30 cellular contexts compared by ENCODE assay signal in the genomic region with DNA sequence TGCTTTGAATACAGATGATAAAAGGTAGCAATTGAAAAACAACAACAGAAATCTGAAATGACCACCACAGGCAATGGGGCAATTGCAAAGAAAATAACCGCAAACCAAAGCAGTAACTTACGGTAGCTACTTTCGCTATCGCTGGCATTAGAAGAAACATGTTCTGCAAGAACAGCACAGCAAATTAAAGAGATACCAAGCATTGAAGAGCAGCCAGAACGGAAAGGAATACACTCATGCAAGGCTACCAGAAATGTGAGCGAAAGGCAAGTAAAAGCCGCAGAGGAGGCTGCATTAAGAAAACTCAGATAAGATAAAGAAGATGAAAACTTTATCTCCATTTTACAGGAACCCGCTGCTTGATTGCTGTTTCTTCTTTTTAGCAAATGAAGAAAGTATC.
DNase-seq lines count a peak whose midpoint lies in the region; ATAC-seq lines count a peak whose summit lies in the region.
"Had no signal": no experiment of that assay in that cellular context is flagged by ENCODE, and none has a peak within 500 bp of the region (broad histone marks: within the 10 kb centered on the region; RNA-seq: fewer than 3 reads in every experiment).

No MANE protein-coding gene starts in this region.

- no peak overlapping the region for H2BK15ac ChIP-seq in neuronal stem cell (ENCODE audit: low read length)

- no peak overlapping the region for H3K4me3 ChIP-seq in neuronal stem cell (ENCODE audit: low read length in 2 of 2)
- H3K4me3 ChIP-seq: A549, mucosa of descending colon, ovary, upper lobe of right lung had no signal

- H3K18ac ChIP-seq in neuronal stem cell (ENCODE audit: low read length), result no peak overlapping the region

- H3K4ac ChIP-seq in neuronal stem cell (ENCODE audit: low read length), result no peak overlapping the region

- no peak overlapping the region for H3K9ac ChIP-seq in neuronal stem cell (ENCODE audit: low read depth, low read length, poor library complexity)

- no peak overlapping the region for H3K27ac Mint-ChIP-seq in stimulated activated naive CD8-positive, alpha-beta T cell treated with anti-CD3 and anti-CD28 coated beads, Interleukin-15, amount 100 ng/mL, for 72 hours
- H3K27ac Mint-ChIP-seq: activated CD4-positive, alpha-beta T cell treated with anti-CD3 and anti-CD28 coated beads, Interleukin-2, amount 10 ng/mL, durations not matched to agents 24 days and 14 days; activated naive CD4-positive, alpha-beta T cell treated with anti-CD3 and anti-CD28 coated beads, Interleukin-2, amount 50 U/mL, for 24 hours; activated T-helper 2 cell treated with anti-CD3 and anti-CD28 coated beads, Interferon-gamma antibody, Interleukin-2, Interleukin-4, amounts not matched to agents 10 μg/mL and 5 μg/mL and 100 μg/mL, durations not matched to agents 14 hours and 24 hours and 36 hours; CD4-positive, alpha-beta memory T cell; natural killer cell; stimulated activated effector memory CD8-positive, alpha-beta T cell treated with anti-CD3 and anti-CD28 coated beads, Interleukin-12 subunit alpha, Interleukin-12 subunit beta, amount 100 ng/mL, for 72 hours had no signal

- H3K9me3 ChIP-seq in neuronal stem cell (replicated peaks in 1 of 2; ENCODE audit: control insufficient read depth in 2 of 2, insufficient read depth in 1 of 2, low read depth in 1 of 2, low read length in 2 of 2), result no peaks in the 10 kb centered on the region
- H3K9me3 ChIP-seq: A549, mucosa of descending colon, ovary, upper lobe of right lung had no signal

- no peak overlapping the region for H4K8ac ChIP-seq in neuronal stem cell (ENCODE audit: low read depth, low read length)

- H3K27me3 Mint-ChIP-seq in stimulated activated naive CD8-positive, alpha-beta T cell treated with anti-CD3 and anti-CD28 coated beads, Interleukin-15, amount 100 ng/mL, for 72 hours, result peaks cover 13% of the 10 kb centered on the region
- H3K27me3 Mint-ChIP-seq: activated CD4-positive, alpha-beta T cell treated with anti-CD3 and anti-CD28 coated beads, Interleukin-2, amount 10 ng/mL, durations not matched to agents 24 days and 14 days had no signal

- H3K14ac ChIP-seq in neuronal stem cell (ENCODE audit: low read length), result no peak overlapping the region

- no CpG with 5 or more reads among the region's 8 CpGs for WGBS in neuronal stem cell (ENCODE audit: extremely low coverage in 2 of 2, insufficient read length in 2 of 2, insufficient replicate concordance in 1 of 2), 2 donors

- H3K36me3 ChIP-seq in neuronal stem cell (replicated peaks in 1 of 2; ENCODE audit: control insufficient read depth in 2 of 2, insufficient read depth in 2 of 2, low read length in 2 of 2), result no peaks in the 10 kb centered on the region
- H3K36me3 ChIP-seq: ovary, upper lobe of right lung had no signal

- H3K27ac ChIP-seq in neuronal stem cell (replicated peaks; ENCODE audit: low read length) (peak overlapping the region; percentile 27), substantia nigra (ENCODE audit: low read depth, low read length, poor library complexity, severe bottlenecking) (no peak overlapping the region)
- H3K27ac ChIP-seq: A549, ovary, upper lobe of right lung had no signal

- no peak overlapping the region for H3K4me2 ChIP-seq in neuronal stem cell (ENCODE audit: insufficient read depth, low read length, poor library complexity, severe bottlenecking)
- H3K4me2 ChIP-seq: A549 had no signal

- H2AK5ac ChIP-seq in neuronal stem cell (ENCODE audit: low read depth, low read length), result no peak overlapping the region

- H3K4me3 Mint-ChIP-seq in stimulated activated naive CD8-positive, alpha-beta T cell treated with anti-CD3 and anti-CD28 coated beads, Interleukin-15, amount 100 ng/mL, for 72 hours, result no peak overlapping the region
- H3K4me3 Mint-ChIP-seq: activated CD4-positive, alpha-beta T cell treated with anti-CD3 and anti-CD28 coated beads, Interleukin-2, amount 10 ng/mL, durations not matched to agents 24 days and 14 days; activated naive CD4-positive, alpha-beta T cell treated with anti-CD3 and anti-CD28 coated beads, Interleukin-2, amount 50 U/mL, for 24 hours; CD4-positive, alpha-beta memory T cell; natural killer cell; stimulated activated effector memory CD8-positive, alpha-beta T cell treated with anti-CD3 and anti-CD28 coated beads, Interleukin-12 subunit alpha, Interleukin-12 subunit beta, amount 100 ng/mL, for 72 hours had no signal

- ATAC-seq in stimulated activated naive CD8-positive, alpha-beta T cell treated with anti-CD3 and anti-CD28 coated beads, Interleukin-15, amount 100 ng/mL, for 72 hours, result no peak
- ATAC-seq: A549; HepG2; left colon; mucosa of descending colon; natural killer cell; stimulated activated effector memory CD8-positive, alpha-beta T cell treated with anti-CD3 and anti-CD28 coated beads, Interleukin-12 subunit alpha, Interleukin-12 subunit beta, amount 100 ng/mL, for 72 hours; upper lobe of right lung had no signal

- DNase-seq in Caki2 (ENCODE audit: low read depth) (peak; percentile 56), OCI-M1 (lab: John Stamatoyannopoulos, UW) (peak; percentile 93), astrocyte of the hippocampus (ENCODE audit: low read depth, low spot score) (peak; percentile 29), neuronal stem cell (ENCODE audit: low spot score) (no peak), substantia nigra (lab: John Stamatoyannopoulos, UW) (no peak), NCI-H2029 (lab: John Stamatoyannopoulos, UW) (no peak)
- DNase-seq in activated effector memory CD4-positive, alpha-beta T cell treated with anti-CD3 and anti-CD28 coated beads, Interleukin-2, amount 50 U/mL, for 16 hours, result no peak
- DNase-seq in stimulated activated naive CD8-positive, alpha-beta T cell treated with anti-CD3 and anti-CD28 coated beads, Interleukin-15, amount 100 ng/mL, for 72 hours, result no peak
- DNase-seq: activated CD4-positive, alpha-beta T cell treated with anti-CD3 and anti-CD28 coated beads, Interleukin-2, amount 10 ng/mL, durations not matched to agents 24 days and 14 days; activated CD8-positive, alpha-beta memory T cell treated with anti-CD3 and anti-CD28 coated beads for 24 hours; activated T-cell treated with anti-CD3 and anti-CD28 coated beads for 4 hours; CD4-positive, alpha-beta memory T cell; DMS153; HCEC 1CT; left colon; mucosa of descending colon; MV-4-11; natural killer cell; NCI-H2171; NCI-H510A; NK-92 treated with Interleukin-12 subunit alpha and Interleukin-12 subunit beta, amount 100 ng/mL, for 24 hours; ovary; Right ventricle myocardium superior; T-helper 2 cell; upper lobe of right lung had no signal

- H3K4me1 ChIP-seq in neuronal stem cell (ENCODE audit: control insufficient read depth in 2 of 2, insufficient read depth in 1 of 2, low read depth in 1 of 2, low read length in 2 of 2), result peaks cover 4 to 16% of the 10 kb centered on the region in 2 donors
- H3K4me1 ChIP-seq: A549, upper lobe of right lung had no signal

- H3K4me1 Mint-ChIP-seq in stimulated activated naive CD8-positive, alpha-beta T cell treated with anti-CD3 and anti-CD28 coated beads, Interleukin-15, amount 100 ng/mL, for 72 hours, result no peaks in the 10 kb centered on the region
- H3K4me1 Mint-ChIP-seq: activated CD4-positive, alpha-beta T cell treated with anti-CD3 and anti-CD28 coated beads, Interleukin-2, amount 10 ng/mL, durations not matched to agents 24 days and 14 days; activated naive CD4-positive, alpha-beta T cell treated with anti-CD3 and anti-CD28 coated beads, Interleukin-2, amount 50 U/mL, for 24 hours; CD4-positive, alpha-beta memory T cell; natural killer cell; stimulated activated effector memory CD8-positive, alpha-beta T cell treated with anti-CD3 and anti-CD28 coated beads, Interleukin-12 subunit alpha, Interleukin-12 subunit beta, amount 100 ng/mL, for 72 hours had no signal

- peak overlapping the region; percentile 8 for H2AFZ ChIP-seq in neuronal stem cell (ENCODE audit: low read length)

- H4K91ac ChIP-seq in neuronal stem cell (ENCODE audit: low read depth, low read length, poor library complexity), result no peak overlapping the region

- H3K79me1 ChIP-seq in neuronal stem cell (ENCODE audit: low read depth, low read length), result no peaks in the 10 kb centered on the region

- H3K23ac ChIP-seq in neuronal stem cell (ENCODE audit: low read depth, low read length, poor library complexity), result no peak overlapping the region

- H2BK12ac ChIP-seq in neuronal stem cell (ENCODE audit: low read length), result no peak overlapping the region

- no peak overlapping the region for H2BK120ac ChIP-seq in neuronal stem cell (ENCODE audit: low read depth, low read length)

- H3K9me3 Mint-ChIP-seq in stimulated activated naive CD8-positive, alpha-beta T cell treated with anti-CD3 and anti-CD28 coated beads, Interleukin-15, amount 100 ng/mL, for 72 hours, result no peaks in the 10 kb centered on the region
- H3K9me3 Mint-ChIP-seq: activated CD4-positive, alpha-beta T cell treated with anti-CD3 and anti-CD28 coated beads, Interleukin-2, amount 10 ng/mL, durations not matched to agents 24 days and 14 days; activated naive CD4-positive, alpha-beta T cell treated with anti-CD3 and anti-CD28 coated beads, Interleukin-2, amount 50 U/mL, for 24 hours; activated T-helper 2 cell treated with anti-CD3 and anti-CD28 coated beads, Interferon-gamma antibody, Interleukin-2, Interleukin-4, amounts not matched to agents 10 μg/mL and 5 μg/mL and 100 μg/mL, durations not matched to agents 14 hours and 24 hours and 36 hours had no signal

- no peak overlapping the region for H2BK5ac ChIP-seq in neuronal stem cell (ENCODE audit: low read length)

- no peaks in the 10 kb centered on the region for H3K27me3 ChIP-seq in neuronal stem cell (ENCODE audit: control insufficient read depth in 3 of 3, insufficient read depth in 3 of 3, low read depth in 1 of 3, low read length in 3 of 3)
- H3K27me3 ChIP-seq: ovary, upper lobe of right lung had no signal

- in situ Hi-C loops in Caki2 (cut with HindIII; ENCODE audit: low pct_unique_long_range_greater_than_20kb, low sequenced_read_pairs), result no loop called here

Comparison
In these comparisons a context has a peak if more than half of its experiments do, and no peak if none do; other contexts are left out.
1. DNase-seq: peak in Caki2 (single experiment), OCI-M1 (single experiment) and astrocyte of the hippocampus (single experiment); none in neuronal stem cell (single experiment), activated effector memory CD4-positive, alpha-beta T cell treated with anti-CD3 and anti-CD28 coated beads, Interleukin-2, amount 50 U/mL, for 16 hours (single experiment), substantia nigra (0 of 49), stimulated activated naive CD8-positive, alpha-beta T cell treated with anti-CD3 and anti-CD28 coated beads, Interleukin-15, amount 100 ng/mL, for 72 hours (0 of 2) and NCI-H2029 (single experiment).